In the genomic region with DNA sequence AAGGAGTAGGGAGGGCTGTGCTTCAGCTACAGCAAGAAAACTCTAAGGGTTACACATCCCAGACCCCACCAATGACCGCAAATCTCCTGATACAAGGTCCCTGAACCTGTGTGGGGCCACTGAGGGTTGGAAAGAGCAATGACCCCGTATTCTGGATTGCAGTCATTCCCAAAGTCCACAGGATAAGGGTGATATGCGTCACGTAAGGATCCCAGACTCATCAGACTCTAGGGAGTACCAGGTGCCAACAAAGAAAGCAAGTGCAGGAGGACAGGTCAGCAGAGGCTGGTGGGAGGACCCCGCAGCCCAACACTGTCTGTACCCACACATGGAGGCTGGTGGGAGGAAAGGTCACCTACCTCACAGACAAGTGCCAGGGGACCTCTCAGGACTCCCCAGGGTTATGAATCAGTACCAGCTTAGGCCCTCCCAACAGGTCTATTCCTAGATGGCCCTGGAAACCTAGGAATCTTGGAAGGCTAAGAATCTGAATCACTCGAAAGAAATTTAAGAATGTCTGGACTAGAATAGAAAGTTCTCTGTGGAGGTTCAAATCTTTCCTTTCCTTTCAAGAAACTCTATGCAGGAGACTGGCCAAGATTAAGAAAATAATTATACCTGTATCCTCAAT, we compare ENCODE assay signal across 18 cellular contexts. TPM values are rescaled to one million over a fixed set of nuclear protein-coding genes. Genes with fewer than 3 reads are reported as not detected.
A peak's percentile ranks its signal among the peaks of the same experiment; 100 is the strongest.
DNase-seq lines count a peak whose midpoint lies in the region; ATAC-seq and TF ChIP-seq lines count a peak whose summit lies in the region.
"Had no signal": no experiment of that assay in that cellular context is flagged by ENCODE, and none has a peak within 500 bp of the region (broad histone marks: within the 10 kb centered on the region; RNA-seq: fewer than 3 reads in every experiment).

No MANE protein-coding gene starts in this region.

- H3K4me1 ChIP-seq in osteoblast (ENCODE audit: insufficient read depth, low read length) = peaks cover 10% of the 10 kb centered on the region
- H3K4me1 ChIP-seq: BLaER1 treated with 17β-estradiol and CSF1 and Interleukin-3, amounts not matched to agents 10 nM and 100 nM had no signal

- no peaks in the 10 kb centered on the region for H3K9me3 ChIP-seq in osteoblast (ENCODE audit: low read depth, low read length)
- H3K9me3 ChIP-seq: BLaER1 treated with 17β-estradiol and CSF1 and Interleukin-3, amounts not matched to agents 10 nM and 100 nM had no signal

- ATAC-seq in GM19455 (IDR thresholded peaks at IDR 0.05; ENCODE audit: unreplicated experiment) (no peak), GM19351 (IDR thresholded peaks at IDR 0.05; ENCODE audit: unreplicated experiment) (no peak)
- ATAC-seq: Right ventricle myocardium inferior had no signal

- H3K4me3 ChIP-seq in osteoblast (ENCODE audit: insufficient read depth, low read length) = no peak overlapping the region
- H3K4me3 ChIP-seq: BLaER1 treated with 17β-estradiol and CSF1 and Interleukin-3, amounts not matched to agents 10 nM and 100 nM had no signal

- DNase-seq in AG08395 (ENCODE audit: low spot score) = peak; percentile 25
- no peak for DNase-seq in RWPE1 (ENCODE audit: low spot score)
- peak; percentile 33 for DNase-seq in hepatic stellate cell (ENCODE audit: low spot score)
- peak; percentile 95 for DNase-seq in osteoblast (ENCODE audit: insufficient read length, low spot score, missing footprints)
- DNase-seq in activated naive CD4-positive, alpha-beta T cell treated with Interleukin-2 at 50 U/mL for 16 hours = no peak
- no peak for DNase-seq in activated CD4-positive, CD25-positive, alpha-beta regulatory T cell treated with anti-CD3 and anti-CD28 coated beads, Interleukin-2, amount 50 U/mL, for 72 hours
- DNase-seq: GF-D8, H9, IMR-90, Karpas-422, MM.1S, NCI-H1105, NCI-H1694, NCI-H524 had no signal

- H3K27ac ChIP-seq in RWPE1 = peak overlapping the region; percentile 86
- H3K27ac ChIP-seq in osteoblast (ENCODE audit: low read depth, low read length) = peak overlapping the region; percentile 33
- H3K27ac ChIP-seq: BLaER1 treated with 17β-estradiol and CSF1 and Interleukin-3, amounts not matched to agents 10 nM and 100 nM had no signal

- CTCF ChIA-PET in RWPE1 (lab: Yijun Ruan, JAX) = interaction anchor here (0.5 to 0.6 kb wide), 2 partner anchors 10 to 488 kb away, joined by 3 read pairs; no protein-coding TSS in a partner anchor

- no peak for TF ChIP-seq CTCF in RWPE1 (conservative IDR thresholded peaks at IDR 0.05; ENCODE audit: low read depth)
- TF ChIP-seq CTCF in osteoblast (IDR thresholded peaks at IDR 0.05; ENCODE audit: extremely low read depth, low read depth, low read length) = no peak

- POLR2A ChIA-PET in RWPE1 (lab: Yijun Ruan, JAX; ENCODE audit: low non-redundant PET) = no interaction called here

- peaks cover 59% of the 10 kb centered on the region for H3K36me3 ChIP-seq in osteoblast (ENCODE audit: insufficient read depth, low read length)

- H4K20me1 ChIP-seq in osteoblast (ENCODE audit: insufficient read depth, low read length) = peaks cover 28% of the 10 kb centered on the region

- H3K4me2 ChIP-seq in osteoblast (ENCODE audit: insufficient read depth, low read length) = no peak overlapping the region
- H3K4me2 ChIP-seq: BLaER1 treated with 17β-estradiol and CSF1 and Interleukin-3, amounts not matched to agents 10 nM and 100 nM had no signal

- H3K79me2 ChIP-seq in osteoblast (ENCODE audit: insufficient read depth, low read length) = peaks cover 9% of the 10 kb centered on the region

- no peak overlapping the region for H2AFZ ChIP-seq in osteoblast (ENCODE audit: low read length)

- no peaks in the 10 kb centered on the region for H3K27me3 ChIP-seq in osteoblast (ENCODE audit: insufficient read depth, low read length)
- H3K27me3 ChIP-seq: BLaER1 treated with 17β-estradiol and CSF1 and Interleukin-3, amounts not matched to agents 10 nM and 100 nM had no signal

RNA-seq across cellular contexts. Expression of a gene that starts 16.2 kb away (rescaled TPM):
- total RNA-seq in osteoblast = 19.2 and 21.5 TPM in 2 replicates

RNA-seq across cellular contexts. Expression of a gene that starts 30.0 kb away (rescaled TPM):
- 40.4 and 51.4 TPM in 2 replicates for total RNA-seq in osteoblast

RNA-seq across cellular contexts. Expression of a gene that starts 53.9 kb away (rescaled TPM):
- 204 and 250 TPM in 2 replicates for total RNA-seq in osteoblast

Comparison
In these comparisons a context has a peak if more than half of its experiments do, and no peak if none do; other contexts are left out.
1. DNase-seq: peak in AG08395 (single experiment), hepatic stellate cell (single experiment) and osteoblast (single experiment); none in RWPE1 (single experiment), activated naive CD4-positive, alpha-beta T cell treated with Interleukin-2 at 50 U/mL for 16 hours (single experiment) and activated CD4-positive, CD25-positive, alpha-beta regulatory T cell treated with anti-CD3 and anti-CD28 coated beads, Interleukin-2, amount 50 U/mL, for 72 hours (single experiment).